In genomic region chr12:91249059-91250055, GRCh38 we compare ENCODE assay signal across 1 cellular context.
A peak's percentile ranks its signal among the peaks of the same experiment; 100 is the strongest.
TF ChIP-seq lines count a peak whose summit lies in the region.

No MANE protein-coding gene starts in this region.

TF ChIP-seq in K562, 482 proteins besides CTCF, POLR2A, EP300 and RAD21 (continued from another document):
- TF ChIP-seq, protein P1, sequence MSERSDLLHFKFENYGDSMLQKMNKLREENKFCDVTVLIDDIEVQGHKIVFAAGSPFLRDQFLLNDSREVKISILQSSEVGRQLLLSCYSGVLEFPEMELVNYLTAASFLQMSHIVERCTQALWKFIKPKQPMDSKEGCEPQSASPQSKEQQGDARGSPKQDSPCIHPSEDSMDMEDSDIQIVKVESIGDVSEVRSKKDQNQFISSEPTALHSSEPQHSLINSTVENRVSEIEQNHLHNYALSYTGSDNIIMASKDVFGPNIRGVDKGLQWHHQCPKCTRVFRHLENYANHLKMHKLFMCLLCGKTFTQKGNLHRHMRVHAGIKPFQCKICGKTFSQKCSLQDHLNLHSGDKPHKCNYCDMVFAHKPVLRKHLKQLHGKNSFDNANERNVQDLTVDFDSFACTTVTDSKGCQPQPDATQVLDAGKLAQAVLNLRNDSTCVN (CRISPR knock-in tag; IDR thresholded peaks at IDR 0.05): no peak
- TF ChIP-seq CEBPB (tag; IDR thresholded peaks at IDR 0.05) (no peak), CBFB (CRISPR knock-in tag; IDR thresholded peaks at IDR 0.05) (no peak), SOX6 (IDR thresholded peaks at IDR 0.05) (no peak), MIER1 (IDR thresholded peaks at IDR 0.05; ENCODE audit: low read depth) (no peak), CEBPG (CRISPR knock-in tag; IDR thresholded peaks at IDR 0.05) (no peak), CEBPG (tag; conservative IDR thresholded peaks at IDR 0.05 in 1 of 2, IDR thresholded peaks at IDR 0.05 in 1 of 2) (0 out of 4 replicates have a peak, but pooled peaks of 1 of the 2 experiments have one; percentile 27), TSC22D4 (tag; IDR thresholded peaks at IDR 0.05) (no peak), ZNF274 (IDR thresholded peaks at IDR 0.05; ENCODE audit: borderline replicate concordance, low read depth, low read length) (no peak), SUPT5H (IDR thresholded peaks at IDR 0.05) (no peak), ZNF316 (IDR thresholded peaks at IDR 0.05) (peak; percentile 56; the same call in 1 of the 2 replicates), ZNF184 (CRISPR knock-in tag; IDR thresholded peaks at IDR 0.05) (no peak), MEF2A (IDR thresholded peaks at IDR 0.05; ENCODE audit: control insufficient read depth, low read depth, low read length) (no peak), SRSF1 (IDR thresholded peaks at IDR 0.05; ENCODE audit: low read depth, low read length) (no peak)
